ENCODE assay signal across 18 cellular contexts in genomic region chr7:158228986-158229385, GRCh38.
DNase-seq lines count a peak whose midpoint lies in the region; ATAC-seq and TF ChIP-seq lines count a peak whose summit lies in the region.
"Had no signal": no experiment of that assay in that cellular context is flagged by ENCODE, and none has a peak within 500 bp of the region (broad histone marks: within the 10 kb centered on the region; RNA-seq: fewer than 3 reads in every experiment).

No MANE protein-coding gene starts in this region.

- no peaks in the 10 kb centered on the region for H3K9me2 ChIP-seq in HCT116 (ENCODE audit: insufficient read depth)

- no peak overlapping the region for H3K9ac ChIP-seq in HCT116 (ENCODE audit: low read length)

- TF ChIP-seq RAD21 in HCT116 (IDR thresholded peaks at IDR 0.05; ENCODE audit: low read depth): peak; percentile 79

- H3K4me3 Mint-ChIP-seq in activated CD8-positive, alpha-beta memory T cell treated with anti-CD3 and anti-CD28 coated beads, Interleukin-2, amount 10 ng/mL, durations not matched to agents 7 days and 5 days: no peak overlapping the region
- H3K4me3 Mint-ChIP-seq: HFFc6, memory B cell, nephron had no signal

- intact Hi-C loops in HCT116 (cut with micrococcal nuclease): loop anchor here (2.0 kb wide), 2 partner anchors 174 to 796 kb away; no protein-coding TSS in a partner anchor

- POLR2A ChIA-PET in HCT116 (lab: Charles Lee): no interaction called here

- no peak overlapping the region for H3K27ac ChIP-seq in 22Rv1
- H3K27ac ChIP-seq in HCT116 (ENCODE audit: low read depth, low read length): no peak overlapping the region
- no peak overlapping the region for H3K27ac ChIP-seq in VCaP
- H3K27ac ChIP-seq: coronary artery, epithelial cell of prostate, gastroesophageal sphincter, suprapubic skin had no signal

- DNase-seq in HCT116 (ENCODE audit: low read depth, low spot score) (peak; percentile 13), NCI-H526 (lab: John Stamatoyannopoulos, UW) (peak; percentile 27 to 74), superior temporal gyrus (ENCODE audit: extremely low spot score) (no peak)
- DNase-seq in activated CD8-positive, alpha-beta memory T cell treated with anti-CD3 and anti-CD28 coated beads, Interleukin-2, amount 10 ng/mL, durations not matched to agents 7 days and 5 days: no peak
- DNase-seq: HFFc6; right cardiac atrium; stimulated activated CD4-positive, alpha-beta T cell treated with anti-CD3 and anti-CD28 coated beads, Interleukin-1b, Interleukin-23, amount 100 ng/mL, for 48 hours had no signal

- CTCF ChIA-PET in HCT116 (lab: Charles Lee): no interaction called here
- CTCF ChIA-PET in activated CD8-positive, alpha-beta memory T cell treated with anti-CD3 and anti-CD28 coated beads, Interleukin-2, amount 10 ng/mL, durations not matched to agents 7 days and 5 days (lab: Charles Lee): no interaction called here

- no peaks in the 10 kb centered on the region for H3K36me3 ChIP-seq in HCT116 (ENCODE audit: control insufficient read depth in 1 of 2, insufficient read depth in 2 of 2, low read length in 2 of 2)
- H3K36me3 ChIP-seq: gastroesophageal sphincter, suprapubic skin had no signal

- RAD21 ChIA-PET in HCT116 (lab: Charles Lee; ENCODE audit: low non-redundant PET in 1 of 2, low total read pairs in 2 of 2, uncharacterized antibody in 2 of 2, unreplicated experiment in 2 of 2): no interaction called here

- H3K4me3 ChIP-seq in HCT116 (replicated peaks in 1 of 2; ENCODE audit: low read depth in 1 of 2, low read length in 2 of 2): no peak overlapping the region
- H3K4me3 ChIP-seq: coronary artery, gastroesophageal sphincter, suprapubic skin had no signal

- peaks cover 4% of the 10 kb centered on the region for H3K9me3 Mint-ChIP-seq in activated CD8-positive, alpha-beta memory T cell treated with anti-CD3 and anti-CD28 coated beads, Interleukin-2, amount 10 ng/mL, durations not matched to agents 7 days and 5 days (ENCODE audit: low read depth)

- TF ChIP-seq POLR2A in HCT116 (IDR thresholded peaks at IDR 0.05; ENCODE audit: borderline replicate concordance, extremely low read depth, insufficient read depth, insufficient read length): no peak

- no peaks in the 10 kb centered on the region for H3K27me3 Mint-ChIP-seq in activated CD8-positive, alpha-beta memory T cell treated with anti-CD3 and anti-CD28 coated beads, Interleukin-2, amount 10 ng/mL, durations not matched to agents 7 days and 5 days
- H3K27me3 Mint-ChIP-seq: memory B cell had no signal

- no peak overlapping the region for H2AFZ ChIP-seq in HCT116 (ENCODE audit: low read depth, low read length, poor library complexity, severe bottlenecking)

- H3K36me3 Mint-ChIP-seq in activated CD8-positive, alpha-beta memory T cell treated with anti-CD3 and anti-CD28 coated beads, Interleukin-2, amount 10 ng/mL, durations not matched to agents 7 days and 5 days: no peaks in the 10 kb centered on the region

- no peaks in the 10 kb centered on the region for H3K4me1 Mint-ChIP-seq in activated CD8-positive, alpha-beta memory T cell treated with anti-CD3 and anti-CD28 coated beads, Interleukin-2, amount 10 ng/mL, durations not matched to agents 7 days and 5 days
- H3K4me1 Mint-ChIP-seq: memory B cell, nephron had no signal

- 0 out of 2 replicates have a peak, but pooled peaks have one; percentile 22 for TF ChIP-seq CTCF in 22Rv1 (IDR thresholded peaks at IDR 0.05)
- TF ChIP-seq CTCF in HCT116 (IDR thresholded peaks at IDR 0.05 in 2 of 3, conservative IDR thresholded peaks at IDR 0.05 in 1 of 3; ENCODE audit: borderline replicate concordance in 1 of 3, insufficient read depth in 1 of 3, low read depth in 2 of 3, low read length in 2 of 3): peak; percentile 25 to 49 (median 47); a peak in 4 of 6 replicates
- peak; percentile 35; the same call in 1 of the 2 replicates for TF ChIP-seq CTCF in VCaP (conservative IDR thresholded peaks at IDR 0.05)

- peak; percentile 58 for ATAC-seq in HCT116
- ATAC-seq in activated CD8-positive, alpha-beta memory T cell treated with anti-CD3 and anti-CD28 coated beads, Interleukin-2, amount 10 ng/mL, durations not matched to agents 7 days and 5 days: no peak
- no peak for ATAC-seq in HG03025 (IDR thresholded peaks at IDR 0.05; ENCODE audit: low FRiP score, unreplicated experiment)
- ATAC-seq in HG03521 (IDR thresholded peaks at IDR 0.05; ENCODE audit: unreplicated experiment): no peak
- ATAC-seq: gastroesophageal sphincter, right cardiac atrium had no signal

- H4K20me1 ChIP-seq in HCT116 (ENCODE audit: insufficient read depth): no peaks in the 10 kb centered on the region

- no peak overlapping the region for H3K27ac Mint-ChIP-seq in activated CD8-positive, alpha-beta memory T cell treated with anti-CD3 and anti-CD28 coated beads, Interleukin-2, amount 10 ng/mL, durations not matched to agents 7 days and 5 days
- H3K27ac Mint-ChIP-seq: HFFc6, memory B cell, nephron had no signal

- no TSS peak for BruUV-seq in HCT116 (replicated peaks; lab: Mats Ljungman, UMichigan)

- no peaks in the 10 kb centered on the region for H3K79me2 ChIP-seq in HCT116 (ENCODE audit: insufficient read depth, low read length)

- peaks cover 7 to 10% of the 10 kb centered on the region in 2 experiments; a peak in 1 of 4 replicates for H3K9me3 ChIP-seq in HCT116 (ENCODE audit: control insufficient read depth in 1 of 2, insufficient read depth in 1 of 2, low read depth in 1 of 2, low read length in 2 of 2)

- H3K4me1 ChIP-seq in HCT116 (ENCODE audit: control insufficient read depth in 1 of 2, insufficient read depth in 2 of 2, low read length in 2 of 2): no peaks in the 10 kb centered on the region
- H3K4me1 ChIP-seq: Caco-2, gastroesophageal sphincter, suprapubic skin had no signal

- H3K27me3 ChIP-seq in HCT116 (ENCODE audit: insufficient read depth, low read length): no peaks in the 10 kb centered on the region
- H3K27me3 ChIP-seq: gastroesophageal sphincter, suprapubic skin had no signal

- no peak overlapping the region for H3K4me2 ChIP-seq in HCT116 (ENCODE audit: low read length)

TF ChIP-seq in HCT116, 20 proteins besides CTCF, POLR2A, EP300 and RAD21:
- TF ChIP-seq FOSL1 (IDR thresholded peaks at IDR 0.05; ENCODE audit: low read depth) (no peak), CBX3 (IDR thresholded peaks at IDR 0.05; ENCODE audit: low read depth) (peak; percentile 32; the same call in 1 of the 2 replicates)

Comparison
In these comparisons a context has a peak if more than half of its experiments do, and no peak if none do; other contexts are left out.
1. DNase-seq: peak in HCT116 (single experiment) and NCI-H526 (2 of 2); none in superior temporal gyrus (single experiment) and activated CD8-positive, alpha-beta memory T cell treated with anti-CD3 and anti-CD28 coated beads, Interleukin-2, amount 10 ng/mL, durations not matched to agents 7 days and 5 days (single experiment).
2. Peak in every context shown above with its lines, with median percentiles within 50 percentile points of each other: CTCF ChIP-seq.